Comparison of ENCODE assay signal across 27 cellular contexts in the genomic region with DNA sequence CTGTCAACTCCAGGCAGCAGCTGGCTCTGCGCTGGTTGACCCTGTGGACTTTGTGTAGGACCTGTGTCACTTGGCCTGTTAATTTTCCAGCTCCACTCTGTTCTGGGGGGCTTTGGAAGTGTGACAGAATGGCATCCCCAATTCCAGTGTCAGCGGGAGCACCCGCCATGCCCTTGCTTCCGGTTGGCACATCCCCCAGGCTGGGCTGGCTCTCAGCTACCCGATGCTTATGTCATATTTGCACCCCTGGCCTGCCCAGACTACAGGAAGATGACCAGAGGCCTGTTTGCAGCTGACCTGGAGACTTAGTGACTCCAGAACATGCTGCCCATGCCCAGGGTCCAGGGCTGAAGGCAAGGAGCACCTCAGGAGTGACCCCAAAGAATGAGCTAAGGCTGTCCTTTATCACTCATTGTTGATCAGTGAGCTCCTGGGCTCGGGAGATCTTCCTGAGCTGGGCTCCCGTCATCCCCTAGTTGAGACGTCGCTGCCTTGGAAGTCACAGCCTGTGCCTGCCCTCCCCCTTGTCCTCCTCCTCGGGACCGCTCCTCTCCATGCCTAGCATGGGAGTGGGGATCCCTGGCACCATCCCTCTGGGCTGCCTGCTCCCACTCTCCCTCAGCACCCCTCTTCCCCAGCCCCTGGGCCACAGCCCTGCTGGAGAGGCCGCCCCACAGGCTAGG.
DNase-seq lines count a peak whose midpoint lies in the region; ATAC-seq and TF ChIP-seq lines count a peak whose summit lies in the region.
"Had no signal": no experiment of that assay in that cellular context is flagged by ENCODE, and none has a peak within 500 bp of the region (broad histone marks: within the 10 kb centered on the region; RNA-seq: fewer than 3 reads in every experiment).

No MANE protein-coding gene starts in this region.

- H3K9me3 Mint-ChIP-seq in activated naive CD4-positive, alpha-beta T cell treated with anti-CD3 and anti-CD28 coated beads, Interleukin-2, amount 10 ng/mL, durations not matched to agents 7 days and 5 days, result no peaks in the 10 kb centered on the region
- peaks cover 9% of the 10 kb centered on the region for H3K9me3 Mint-ChIP-seq in nephron progenitor cell
- H3K9me3 Mint-ChIP-seq: stimulated activated effector memory CD8-positive, alpha-beta T cell treated with anti-CD3 and anti-CD28 coated beads, Interleukin-12 subunit alpha, Interleukin-12 subunit beta, amount 100 ng/mL, for 72 hours; T-cell had no signal

- no peaks in the 10 kb centered on the region for H3K27me3 ChIP-seq in neural cell (ENCODE audit: insufficient read depth, low read depth, low read length)
- H3K27me3 ChIP-seq in transverse colon, result no peaks in the 10 kb centered on the region
- H3K27me3 ChIP-seq: foreskin keratinocyte, SJSA1 had no signal

- in situ Hi-C loops in transverse colon (cut with MboI; ENCODE audit: low pct_ligation_motif_present in 1 of 4, low pct_unique_long_range_greater_than_20kb in 1 of 4, low sequenced_read_pairs in 3 of 4), result no loop called here

- H3K27ac ChIP-seq in cingulate gyrus (ENCODE audit: low read depth, low read length) (peak overlapping the region; percentile 29), neural cell (ENCODE audit: low read length) (peak overlapping the region; percentile 97), transverse colon (no peak overlapping the region)
- H3K27ac ChIP-seq: foreskin keratinocyte, SJSA1 had no signal

- H4K20me1 ChIP-seq in neural cell (ENCODE audit: insufficient read depth), result no peaks in the 10 kb centered on the region

- H3K4me1 ChIP-seq in transverse colon, result no peaks in the 10 kb centered on the region
- H3K4me1 ChIP-seq: foreskin keratinocyte had no signal

- DNase-seq in activated naive CD4-positive, alpha-beta T cell treated with anti-CD3 and anti-CD28 coated beads, Interleukin-2, amount 10 ng/mL, durations not matched to agents 7 days and 5 days, result peak; percentile 16
- no peak for DNase-seq in activated naive CD4-positive, alpha-beta T cell treated with anti-CD3 and anti-CD28 coated beads, Interleukin-2, amount 50 U/mL, for 16 hours
- peak; percentile 1 for DNase-seq in transverse colon
- DNase-seq in NCI-H146 (lab: John Stamatoyannopoulos, UW), result no peak
- no peak for DNase-seq in nephron progenitor cell
- DNase-seq: DMS79; effector CD8-positive, alpha-beta T cell; foreskin keratinocyte; H7; hypothalamus; MV-4-11; NCI-H1694 treated with DMSO at 0.1 percent for 48 hours; NCI-H2171; NCI-H526; substantia nigra had no signal

- no peak overlapping the region for H3K27ac Mint-ChIP-seq in activated naive CD4-positive, alpha-beta T cell treated with anti-CD3 and anti-CD28 coated beads, Interleukin-2, amount 10 ng/mL, durations not matched to agents 7 days and 5 days
- H3K27ac Mint-ChIP-seq in nephron progenitor cell, result no peak overlapping the region
- H3K27ac Mint-ChIP-seq: activated naive CD8-positive, alpha-beta T cell; B cell; stimulated activated effector memory CD8-positive, alpha-beta T cell treated with anti-CD3 and anti-CD28 coated beads, Interleukin-12 subunit alpha, Interleukin-12 subunit beta, amount 100 ng/mL, for 72 hours; T-cell had no signal

- TF ChIP-seq POLR2A in transverse colon (IDR thresholded peaks at IDR 0.05), result no peak

- H3K9me3 ChIP-seq in neural cell (ENCODE audit: low read length) (no peaks in the 10 kb centered on the region), transverse colon (no peaks in the 10 kb centered on the region)
- H3K9me3 ChIP-seq: SJSA1 had no signal

- no peaks in the 10 kb centered on the region for H3K9me2 ChIP-seq in neural cell (ENCODE audit: insufficient read depth, low read length)

- TF ChIP-seq CTCF in neural cell (IDR thresholded peaks at IDR 0.05; ENCODE audit: poor library complexity, severe bottlenecking) (no peak), transverse colon (IDR thresholded peaks at IDR 0.05) (no peak), nephron progenitor cell (IDR thresholded peaks at IDR 0.05) (no peak)

- H3K36me3 ChIP-seq in neural cell (ENCODE audit: insufficient read depth, low read length), result no peaks in the 10 kb centered on the region
- no peaks in the 10 kb centered on the region for H3K36me3 ChIP-seq in transverse colon

- H2AFZ ChIP-seq in neural cell (ENCODE audit: low read depth, low read length), result no peak overlapping the region

- TF ChIP-seq EP300 in neural cell (conservative IDR thresholded peaks at IDR 0.05; ENCODE audit: poor library complexity, severe bottlenecking) (no peak), transverse colon (IDR thresholded peaks at IDR 0.05; ENCODE audit: low read depth) (no peak)

- CTCF ChIA-PET in activated naive CD4-positive, alpha-beta T cell treated with anti-CD3 and anti-CD28 coated beads, Interleukin-2, amount 10 ng/mL, durations not matched to agents 7 days and 5 days (lab: Charles Lee), result no interaction called here

- H3F3A ChIP-seq in neural cell (ENCODE audit: insufficient read depth, low read length, poor library complexity, severe bottlenecking), result peaks cover 13% of the 10 kb centered on the region

- peak overlapping the region; percentile 74 for H3K9ac ChIP-seq in neural cell (ENCODE audit: low read length)

- no peaks in the 10 kb centered on the region for H3K4me1 Mint-ChIP-seq in activated naive CD4-positive, alpha-beta T cell treated with anti-CD3 and anti-CD28 coated beads, Interleukin-2, amount 10 ng/mL, durations not matched to agents 7 days and 5 days
- H3K4me1 Mint-ChIP-seq in nephron progenitor cell, result peaks cover 10% of the 10 kb centered on the region
- H3K4me1 Mint-ChIP-seq: B cell; stimulated activated effector memory CD8-positive, alpha-beta T cell treated with anti-CD3 and anti-CD28 coated beads, Interleukin-12 subunit alpha, Interleukin-12 subunit beta, amount 100 ng/mL, for 72 hours; T-cell had no signal

- no peaks in the 10 kb centered on the region for H3K79me2 ChIP-seq in neural cell (replicated peaks; ENCODE audit: insufficient read depth, low read length)

- no peak overlapping the region for H3K4me3 Mint-ChIP-seq in activated naive CD4-positive, alpha-beta T cell treated with anti-CD3 and anti-CD28 coated beads, Interleukin-2, amount 10 ng/mL, durations not matched to agents 7 days and 5 days
- no peak overlapping the region for H3K4me3 Mint-ChIP-seq in nephron progenitor cell
- H3K4me3 Mint-ChIP-seq: activated naive CD8-positive, alpha-beta T cell; B cell; stimulated activated effector memory CD8-positive, alpha-beta T cell treated with anti-CD3 and anti-CD28 coated beads, Interleukin-12 subunit alpha, Interleukin-12 subunit beta, amount 100 ng/mL, for 72 hours; T-cell had no signal

- peak overlapping the region; percentile 43 for H3K4me3 ChIP-seq in neural cell (ENCODE audit: low read length)
- H3K4me3 ChIP-seq in transverse colon, result no peak overlapping the region
- H3K4me3 ChIP-seq: lung, SJSA1, smooth muscle cell had no signal

- peak overlapping the region; percentile 43 for H3K4me2 ChIP-seq in neural cell (ENCODE audit: low read length)
- H3K4me2 ChIP-seq: smooth muscle cell had no signal

- H3K36me3 Mint-ChIP-seq in activated naive CD4-positive, alpha-beta T cell treated with anti-CD3 and anti-CD28 coated beads, Interleukin-2, amount 10 ng/mL, durations not matched to agents 7 days and 5 days, result no peaks in the 10 kb centered on the region
- H3K36me3 Mint-ChIP-seq in nephron progenitor cell (ENCODE audit: low read depth), result no peaks in the 10 kb centered on the region
- H3K36me3 Mint-ChIP-seq: activated naive CD8-positive, alpha-beta T cell; stimulated activated effector memory CD8-positive, alpha-beta T cell treated with anti-CD3 and anti-CD28 coated beads, Interleukin-12 subunit alpha, Interleukin-12 subunit beta, amount 100 ng/mL, for 72 hours; T-cell had no signal

- peaks cover 11% of the 10 kb centered on the region for H3K27me3 Mint-ChIP-seq in activated naive CD4-positive, alpha-beta T cell treated with anti-CD3 and anti-CD28 coated beads, Interleukin-2, amount 10 ng/mL, durations not matched to agents 7 days and 5 days
- H3K27me3 Mint-ChIP-seq in nephron progenitor cell (ENCODE audit: low read depth, poor library complexity), result peaks cover 32% of the 10 kb centered on the region

- 81% methylated on average over 11 of the region's 12 CpGs; no CpG with 5 or more reads in 1 of the 2 donors for WGBS in transverse colon (ENCODE audit: low coverage in 1 of 2), 2 donors

- TF ChIP-seq RAD21 in neural cell (conservative IDR thresholded peaks at IDR 0.05), result no peak

- ATAC-seq in HG02642 (IDR thresholded peaks at IDR 0.05; ENCODE audit: poor library complexity, unreplicated experiment), result no peak
- ATAC-seq: esophagus mucosa; foreskin keratinocyte; Panc1; stimulated activated effector memory CD8-positive, alpha-beta T cell treated with anti-CD3 and anti-CD28 coated beads, Interleukin-12 subunit alpha, Interleukin-12 subunit beta, amount 100 ng/mL, for 72 hours; T-cell had no signal

- intact Hi-C loops in transverse colon (cut with DNase I; ENCODE audit: low total_unique reads), result no loop called here

TF ChIP-seq in neural cell, 6 proteins besides CTCF, POLR2A, EP300 and RAD21 (continues in another document):
- TF ChIP-seq MXI1 (conservative IDR thresholded peaks at IDR 0.05; ENCODE audit: poor library complexity, severe bottlenecking), result no peak
- no peak for TF ChIP-seq SMC3 (conservative IDR thresholded peaks at IDR 0.05; ENCODE audit: poor library complexity)
- no peak for TF ChIP-seq POLR2AphosphoS5 (IDR thresholded peaks at IDR 0.05)
- TF ChIP-seq TAF1 (IDR thresholded peaks at IDR 0.05; ENCODE audit: low read depth), result no peak
- TF ChIP-seq EZH2 (IDR thresholded peaks at IDR 0.05; ENCODE audit: borderline replicate concordance, insufficient read depth, low read length, poor library complexity, severe bottlenecking), result no peak

Comparison
In these comparisons a context has a peak if more than half of its experiments do, and no peak if none do; other contexts are left out.
1. DNase-seq: peak in activated naive CD4-positive, alpha-beta T cell treated with anti-CD3 and anti-CD28 coated beads, Interleukin-2, amount 10 ng/mL, durations not matched to agents 7 days and 5 days (single experiment) and transverse colon (single experiment); none in activated naive CD4-positive, alpha-beta T cell treated with anti-CD3 and anti-CD28 coated beads, Interleukin-2, amount 50 U/mL, for 16 hours (single experiment), NCI-H146 (single experiment) and nephron progenitor cell (single experiment).
2. H3K27ac ChIP-seq: peak in cingulate gyrus (single experiment) and neural cell (single experiment); none in transverse colon (0 of 4).